30 cellular contexts compared by ENCODE assay signal in the genomic region with DNA sequence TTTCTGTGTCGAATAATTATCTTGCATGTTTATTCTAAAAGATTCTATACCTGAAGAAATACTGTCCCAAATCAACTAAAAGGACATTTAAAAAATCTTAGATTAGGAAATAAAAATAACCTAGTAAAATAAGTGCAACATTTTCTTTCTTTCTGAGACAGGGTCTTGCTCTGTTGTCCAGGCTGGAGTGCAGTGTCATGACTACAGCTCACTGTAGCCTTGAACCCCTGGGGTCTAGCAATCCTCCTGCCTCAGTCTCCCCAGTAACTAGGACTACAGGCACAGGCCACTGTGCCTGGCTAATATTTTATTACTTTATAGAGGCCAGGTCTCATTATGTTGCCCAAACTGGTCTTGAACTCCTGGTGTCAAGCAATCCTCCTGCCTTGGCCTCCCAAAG.
"Had no signal": no experiment of that assay in that cellular context is flagged by ENCODE, and none has a peak within 500 bp of the region (broad histone marks: within the 10 kb centered on the region; RNA-seq: fewer than 3 reads in every experiment).

No MANE protein-coding gene starts in this region.

- H3K4me1 ChIP-seq: Peyer's patch had no signal

- H3K27me3 Mint-ChIP-seq: activated CD4-positive, alpha-beta T cell treated with anti-CD3 and anti-CD28 coated beads, Interleukin-2, amount 10 ng/mL, durations not matched to agents 24 days and 14 days; activated CD8-positive, alpha-beta T cell treated with anti-CD3 and anti-CD28 coated beads for 36 hours; activated naive CD8-positive, alpha-beta T cell treated with anti-CD3 and anti-CD28 coated beads for 36 hours; activated T-helper 17 cell treated with anti-CD3 and anti-CD28 coated beads, Interleukin-2, amount 50 U/mL, for 72 hours had no signal

- H3K4me1 Mint-ChIP-seq: activated T-helper 17 cell treated with anti-CD3 and anti-CD28 coated beads, Interleukin-2, amount 50 U/mL, for 72 hours had no signal

- H3K27ac ChIP-seq: brain microvascular endothelial cell, Peyer's patch had no signal

- H3K27me3 ChIP-seq: brain microvascular endothelial cell, Peyer's patch had no signal

- H3K9me3 ChIP-seq: Peyer's patch had no signal

- DNase-seq: activated CD4-positive, alpha-beta T cell treated with anti-CD3 and anti-CD28 coated beads, Interleukin-2, amount 10 ng/mL, durations not matched to agents 24 days and 14 days; activated CD4-positive, alpha-beta T cell treated with anti-CD3 and anti-CD28 coated beads, Interleukin-2, amount 50 U/mL, for 4 hours; activated CD8-positive, alpha-beta T cell treated with anti-CD3 and anti-CD28 coated beads for 36 hours; activated effector memory CD4-positive, alpha-beta T cell treated with anti-CD3 and anti-CD28 coated beads, Interleukin-2, amount 50 U/mL, for 16 hours; activated naive CD4-positive, alpha-beta T cell; activated naive CD4-positive, alpha-beta T cell treated with anti-CD3 and anti-CD28 coated beads, Interleukin-2, amount 50 U/mL, for 16 hours; activated naive CD8-positive, alpha-beta T cell treated with anti-CD3 and anti-CD28 coated beads for 36 hours; activated T-cell treated with anti-CD3 and anti-CD28 coated beads, Interleukin-2, amount 50 U/mL, for 1 hour; activated T-cell treated with anti-CD3 and anti-CD28 coated beads, Interleukin-2, amount 50 U/mL, for 72 hours; amniotic stem cell; brain microvascular endothelial cell; Karpas-422; KBM-7; NCI-H1105; NCI-H1417 treated with DMSO at 0.1 percent for 48 hours; NCI-H1694; NCI-H1930; NCI-H2081 treated with DMSO at 0.1 percent for 48 hours; NCI-H510A; NCI-H526; NCI-H748 treated with DMSO at 0.1 percent for 48 hours; NK-92 treated with Interleukin-12 subunit alpha and Interleukin-12 subunit beta, amount 100 ng/mL, for 24 hours; PC-3; Peyer's patch; RPMI8226; SW 1271; T-helper 1 cell; T-helper 2 cell; T1000 had no signal

- H3K4me3 Mint-ChIP-seq: activated CD4-positive, alpha-beta T cell treated with anti-CD3 and anti-CD28 coated beads, Interleukin-2, amount 10 ng/mL, durations not matched to agents 24 days and 14 days; activated CD8-positive, alpha-beta T cell treated with anti-CD3 and anti-CD28 coated beads for 36 hours; activated naive CD8-positive, alpha-beta T cell treated with anti-CD3 and anti-CD28 coated beads for 36 hours; activated T-cell treated with anti-CD3 and anti-CD28 coated beads, Interleukin-2, amount 50 U/mL, for 72 hours; activated T-helper 17 cell treated with anti-CD3 and anti-CD28 coated beads, Interleukin-2, amount 50 U/mL, for 72 hours had no signal

- ATAC-seq: activated CD8-positive, alpha-beta T cell treated with anti-CD3 and anti-CD28 coated beads for 36 hours; activated T-cell treated with anti-CD3 and anti-CD28 coated beads, Interleukin-2, amount 50 U/mL, for 72 hours; activated T-helper 17 cell treated with anti-CD3 and anti-CD28 coated beads, Interleukin-2, amount 50 U/mL, for 72 hours; PC-3 had no signal

- H3K27ac Mint-ChIP-seq: activated CD4-positive, alpha-beta T cell treated with anti-CD3 and anti-CD28 coated beads, Interleukin-2, amount 10 ng/mL, durations not matched to agents 24 days and 14 days; activated CD8-positive, alpha-beta T cell treated with anti-CD3 and anti-CD28 coated beads for 36 hours; activated naive CD8-positive, alpha-beta T cell treated with anti-CD3 and anti-CD28 coated beads for 36 hours; activated T-cell treated with anti-CD3 and anti-CD28 coated beads, Interleukin-2, amount 50 U/mL, for 72 hours; activated T-helper 17 cell treated with anti-CD3 and anti-CD28 coated beads, Interleukin-2, amount 50 U/mL, for 72 hours had no signal

- H3K9me3 Mint-ChIP-seq: activated T-helper 17 cell treated with anti-CD3 and anti-CD28 coated beads, Interleukin-2, amount 50 U/mL, for 72 hours had no signal

- H3K4me3 ChIP-seq: Peyer's patch had no signal
